1 cellular context compared by ENCODE assay signal in genomic region chr4:39526810-39527295, GRCh38.
TF ChIP-seq lines count a peak whose summit lies in the region.

No MANE protein-coding gene starts in this region.

TF ChIP-seq in HepG2, 621 proteins besides CTCF, POLR2A, EP300 and RAD21 (continued from another document and continues in another):
- TF ChIP-seq PBX3 (CRISPR knock-in tag; IDR thresholded peaks at IDR 0.05; ENCODE audit: borderline replicate concordance): 0 out of 2 replicates have a peak, but pooled peaks have one; percentile 21
- no peak for TF ChIP-seq ZNF142 (CRISPR knock-in tag; IDR thresholded peaks at IDR 0.05)
- no peak for TF ChIP-seq GLMP (CRISPR knock-in tag; IDR thresholded peaks at IDR 0.05; ENCODE audit: borderline replicate concordance)
- no peak for TF ChIP-seq ARNT2 (CRISPR knock-in tag; IDR thresholded peaks at IDR 0.05; ENCODE audit: low read depth)
- no peak for TF ChIP-seq ZFP37 (CRISPR knock-in tag; IDR thresholded peaks at IDR 0.05; ENCODE audit: borderline replicate concordance)
- no peak for TF ChIP-seq NFE2L1 (CRISPR knock-in tag; IDR thresholded peaks at IDR 0.05; ENCODE audit: borderline replicate concordance)
- TF ChIP-seq ZFP82 (CRISPR knock-in tag; IDR thresholded peaks at IDR 0.05; ENCODE audit: borderline replicate concordance): no peak
- TF ChIP-seq MLLT10 (CRISPR knock-in tag; IDR thresholded peaks at IDR 0.05): no peak
- TF ChIP-seq THAP8 (CRISPR knock-in tag; IDR thresholded peaks at IDR 0.05; ENCODE audit: borderline replicate concordance): no peak
- TF ChIP-seq KDM2A (CRISPR knock-in tag; IDR thresholded peaks at IDR 0.05; ENCODE audit: borderline replicate concordance, low read depth): no peak
- no peak for TF ChIP-seq ZHX2 (IDR thresholded peaks at IDR 0.05; ENCODE audit: low read depth)
- TF ChIP-seq ZHX2 (CRISPR knock-in tag; IDR thresholded peaks at IDR 0.05; ENCODE audit: borderline replicate concordance): no peak
- TF ChIP-seq ZUFSP (CRISPR knock-in tag; IDR thresholded peaks at IDR 0.05; ENCODE audit: borderline replicate concordance): no peak
- TF ChIP-seq MAFG (CRISPR knock-in tag; IDR thresholded peaks at IDR 0.05): no peak
- TF ChIP-seq KAT2B (IDR thresholded peaks at IDR 0.05; ENCODE audit: borderline replicate concordance, low read depth, low read length): no peak
- no peak for TF ChIP-seq MXD1 (CRISPR knock-in tag; IDR thresholded peaks at IDR 0.05)
- no peak; the same call in 1 of the 2 replicates for TF ChIP-seq ZNF777 (CRISPR knock-in tag; IDR thresholded peaks at IDR 0.05)
- TF ChIP-seq JUN (CRISPR knock-in tag; IDR thresholded peaks at IDR 0.05): no peak
- no peak; the same call in 1 of the 2 replicates for TF ChIP-seq ZNF235 (CRISPR knock-in tag; IDR thresholded peaks at IDR 0.05; ENCODE audit: borderline replicate concordance)
- peak; percentile 28; the same call in 1 of the 2 replicates for TF ChIP-seq JUND (CRISPR knock-in tag; IDR thresholded peaks at IDR 0.05)
- no peak for TF ChIP-seq ZNF850 (CRISPR knock-in tag; conservative IDR thresholded peaks at IDR 0.05)
- TF ChIP-seq ZNF317 (CRISPR knock-in tag; IDR thresholded peaks at IDR 0.05): 0 out of 2 replicates have a peak, but pooled peaks have one; percentile 39
- TF ChIP-seq PBX2 (CRISPR knock-in tag; IDR thresholded peaks at IDR 0.05): no peak
- TF ChIP-seq ZBTB39 (CRISPR knock-in tag; IDR thresholded peaks at IDR 0.05): 0 out of 2 replicates have a peak, but pooled peaks have one; percentile 13
- no peak for TF ChIP-seq ZNF484 (CRISPR knock-in tag; IDR thresholded peaks at IDR 0.05; ENCODE audit: borderline replicate concordance, low read depth)
- no peak for TF ChIP-seq CHD2 (IDR thresholded peaks at IDR 0.05; ENCODE audit: low read depth, low read length)
- TF ChIP-seq MEF2D (CRISPR knock-in tag; IDR thresholded peaks at IDR 0.05): no peak
- TF ChIP-seq GLI4 (CRISPR knock-in tag; IDR thresholded peaks at IDR 0.05; ENCODE audit: borderline replicate concordance): peak; percentile 24; the same call in 1 of the 2 replicates
- TF ChIP-seq ZBTB49 (CRISPR knock-in tag; IDR thresholded peaks at IDR 0.05; ENCODE audit: borderline replicate concordance): no peak
- TF ChIP-seq FLYWCH1 (CRISPR knock-in tag; IDR thresholded peaks at IDR 0.05): no peak
- TF ChIP-seq PHF21A (CRISPR knock-in tag; IDR thresholded peaks at IDR 0.05): no peak
- no peak for TF ChIP-seq YEATS4 (CRISPR knock-in tag; IDR thresholded peaks at IDR 0.05; ENCODE audit: borderline replicate concordance)
- 0 out of 2 replicates have a peak, but pooled peaks have one; percentile 8 for TF ChIP-seq NCOA1 (CRISPR knock-in tag; IDR thresholded peaks at IDR 0.05)
- no peak for TF ChIP-seq ZNF550 (CRISPR knock-in tag; IDR thresholded peaks at IDR 0.05; ENCODE audit: borderline replicate concordance)
- TF ChIP-seq MED13 (CRISPR knock-in tag; IDR thresholded peaks at IDR 0.05): no peak
